In genomic region chr14:91509083-91509877, GRCh38 we compare ENCODE assay signal across 8 cellular contexts. TPM values are rescaled to one million over a fixed set of nuclear protein-coding genes. Genes with fewer than 3 reads are reported as not detected.
DNase-seq lines count a peak whose midpoint lies in the region; ATAC-seq and TF ChIP-seq lines count a peak whose summit lies in the region.

No MANE protein-coding gene starts in this region.

- H3K4me1 ChIP-seq in A673 (ENCODE audit: insufficient read depth, low read length, poor library complexity, severe bottlenecking) (peaks cover 10% of the 10 kb centered on the region), heart right ventricle (peaks cover 3 to 52% (median 37%) of the 10 kb centered on the region in 9 donors)

- CTCF ChIA-PET in A673 (lab: Charles Lee): interaction anchor here (0.6 kb wide), 1 partner anchor 11 kb away, joined by 4 read pairs; no protein-coding TSS in a partner anchor

- BruUV-seq in A673 (replicated peaks; lab: Mats Ljungman, UMichigan): no TSS peak

- H3K9me3 ChIP-seq in A673 (ENCODE audit: low read depth, low read length, poor library complexity, severe bottlenecking): no peaks in the 10 kb centered on the region
- H3K9me3 ChIP-seq in heart right ventricle: no peaks in the 10 kb centered on the region

- peak overlapping the region; percentile 96 to 99 for H3K27ac Mint-ChIP-seq in activated naive CD4-positive, alpha-beta T cell treated with anti-CD3 and anti-CD28 coated beads, Interleukin-2, amount 50 U/mL, for 72 hours

- WGBS in heart right ventricle, 2 donors: 0 to 1% methylated on average over 46 to 56 of the region's 71 CpGs

- H3K4me3 ChIP-seq in A673 (ENCODE audit: low read depth, low read length, poor library complexity, severe bottlenecking) (peak overlapping the region; percentile 92), heart right ventricle (peak overlapping the region; percentile 75 to 96 (median 92))

- H3K27me3 ChIP-seq in A673 (replicated peaks; ENCODE audit: insufficient read depth, low read depth, low read length, poor library complexity) (no peaks in the 10 kb centered on the region), heart right ventricle (peaks cover 0 to 4% (median 0%) of the 10 kb centered on the region in 7 donors)

- H3K36me3 ChIP-seq in A673 (ENCODE audit: insufficient read depth, low read length, poor library complexity, severe bottlenecking) (peaks cover 7% of the 10 kb centered on the region), heart right ventricle (peaks cover 0 to 27% (median 0%) of the 10 kb centered on the region in 9 donors)

- no peak for TF ChIP-seq CTCF in A673 (conservative IDR thresholded peaks at IDR 0.05; ENCODE audit: low read depth, low read length)
- no peak for TF ChIP-seq CTCF in heart right ventricle (IDR thresholded peaks at IDR 0.05)

- H3K36me3 Mint-ChIP-seq in activated naive CD4-positive, alpha-beta T cell treated with anti-CD3 and anti-CD28 coated beads, Interleukin-2, amount 50 U/mL, for 72 hours: peaks cover 19 to 46% of the 10 kb centered on the region in 2 donors

- peak; percentile 37 for DNase-seq in A673 (ENCODE audit: low spot score)
- DNase-seq in RKO (ENCODE audit: low spot score): peak; percentile 64
- peak; percentile 46 to 74 for DNase-seq in activated naive CD4-positive, alpha-beta T cell treated with anti-CD3 and anti-CD28 coated beads, Interleukin-2, amount 50 U/mL, for 72 hours (ENCODE audit: low spot score in 2 of 2)
- DNase-seq in heart right ventricle: peak; percentile 20 to 36
- peak; percentile 85 for DNase-seq in posterior vena cava (ENCODE audit: low spot score)
- DNase-seq in NCI-H446 treated with DMSO at 0.1 percent for 48 hours (lab: John Stamatoyannopoulos, UW): no peak

- POLR2A ChIA-PET in A673 (lab: Charles Lee; ENCODE audit: low non-redundant PET): interaction anchor here (0.6 to 0.8 kb wide), 2 partner anchors 591 to 613 kb away, joined by 3 to 5 read pairs; partner anchors contain the start of genes CPSF2 and NDUFB1

- H3K9me3 Mint-ChIP-seq in activated naive CD4-positive, alpha-beta T cell treated with anti-CD3 and anti-CD28 coated beads, Interleukin-2, amount 50 U/mL, for 72 hours: no peaks in the 10 kb centered on the region

- ATAC-seq in GM18907 (IDR thresholded peaks at IDR 0.05; ENCODE audit: unreplicated experiment) (peak; percentile 24), HG03175 (IDR thresholded peaks at IDR 0.05; ENCODE audit: unreplicated experiment) (peak; percentile 18), heart right ventricle (peak in 5 of 8 donors; percentile 1 to 37 (median 21))
- peak in 1 of 2 donors; percentile 6 for ATAC-seq in activated naive CD4-positive, alpha-beta T cell treated with anti-CD3 and anti-CD28 coated beads, Interleukin-2, amount 50 U/mL, for 72 hours

- intact Hi-C loops in A673 (cut with micrococcal nuclease; ENCODE audit: unreplicated experiment): no loop called here
- intact Hi-C loops in heart right ventricle (cut with DNase I): no loop called here
- intact Hi-C loops in posterior vena cava (cut with DNase I): no loop called here

- H3K27ac ChIP-seq in A673 (ENCODE audit: low read depth, low read length, poor library complexity, severe bottlenecking): peak overlapping the region; percentile 99
- peak overlapping the region; percentile 97 to 100 (median 99) for H3K27ac ChIP-seq in heart right ventricle

RNA-seq across cellular contexts. Expression of gene PPP4R3A, which starts 0.8 kb away (rescaled TPM):
- total RNA-seq in A673 (2021) (95.0 and 101 TPM in 2 replicates), heart right ventricle (10 to 100 TPM; 34.1 to 60.6 (median 41.8) TPM), posterior vena cava (10 to 100 TPM; 60.2 to 62.9 TPM)
- 100 to 1,000 TPM; 103 to 138 TPM for total RNA-seq in activated naive CD4-positive, alpha-beta T cell treated with anti-CD3 and anti-CD28 coated beads, Interleukin-2, amount 50 U/mL, for 72 hours
- 10 to 100 TPM; 32.2 to 40.2 TPM for polyA plus RNA-seq in heart right ventricle
